Comparison of ENCODE assay signal across 1 cellular context in genomic region chr6:162058281-162058875, GRCh38.
TF ChIP-seq lines count a peak whose summit lies in the region.

No MANE protein-coding gene starts in this region.

TF ChIP-seq in HepG2, 621 proteins besides CTCF, POLR2A, EP300 and RAD21 (continued from another document):
- TF ChIP-seq ZNF230 (CRISPR knock-in tag; IDR thresholded peaks at IDR 0.05) (0 out of 2 replicates have a peak, but pooled peaks have one; percentile 26), ZNF292 (CRISPR knock-in tag; IDR thresholded peaks at IDR 0.05; ENCODE audit: borderline replicate concordance, low read depth) (peak; percentile 88; the same call in 1 of the 2 replicates), YY1 (IDR thresholded peaks at IDR 0.05; ENCODE audit: insufficient read depth, insufficient replicate concordance, low read depth, low read length) (peak; percentile 6), SALL1 (CRISPR knock-in tag; IDR thresholded peaks at IDR 0.05) (peak; percentile 88), ZNF30 (CRISPR knock-in tag; IDR thresholded peaks at IDR 0.05) (no peak), ZBTB25 (CRISPR knock-in tag; IDR thresholded peaks at IDR 0.05) (peak; percentile 27; the same call in 1 of the 2 replicates), KLF16 (CRISPR knock-in tag; IDR thresholded peaks at IDR 0.05) (peak in 1 of 2 experiments; percentile 29; a peak in 1 of 4 replicates), NCOA1 (CRISPR knock-in tag; IDR thresholded peaks at IDR 0.05) (no peak), SALL2 (CRISPR knock-in tag; IDR thresholded peaks at IDR 0.05) (peak; percentile 45; the same call in 1 of the 2 replicates), PPARG (CRISPR knock-in tag; conservative IDR thresholded peaks at IDR 0.05) (no peak), SNAPC2 (CRISPR knock-in tag; IDR thresholded peaks at IDR 0.05) (peak; percentile 64; the same call in 1 of the 2 replicates), TCF7 (IDR thresholded peaks at IDR 0.05; ENCODE audit: low read depth) (peak; percentile 64), ZFP37 (CRISPR knock-in tag; IDR thresholded peaks at IDR 0.05; ENCODE audit: borderline replicate concordance) (no peak), LBX2 (CRISPR knock-in tag; IDR thresholded peaks at IDR 0.05; ENCODE audit: borderline replicate concordance) (no peak), NCOR1 (IDR thresholded peaks at IDR 0.05; ENCODE audit: borderline replicate concordance, low read length) (peak; percentile 17; the same call in 1 of the 2 replicates), ZNF614 (CRISPR knock-in tag; IDR thresholded peaks at IDR 0.05; ENCODE audit: borderline replicate concordance) (peak; percentile 77), TMF1 (CRISPR knock-in tag; IDR thresholded peaks at IDR 0.05; ENCODE audit: low read depth) (peak; percentile 76), THAP11 (CRISPR knock-in tag; IDR thresholded peaks at IDR 0.05) (peak; percentile 70), KDM6A (CRISPR knock-in tag; IDR thresholded peaks at IDR 0.05; ENCODE audit: low read depth) (peak; percentile 64), KAT8 (CRISPR knock-in tag; IDR thresholded peaks at IDR 0.05) (peak; percentile 47; the same call in 1 of the 2 replicates), ZNF331 (CRISPR knock-in tag; IDR thresholded peaks at IDR 0.05) (peak; percentile 92), ZNF256 (CRISPR knock-in tag; conservative IDR thresholded peaks at IDR 0.05) (no peak), DDIT3 (CRISPR knock-in tag; IDR thresholded peaks at IDR 0.05) (no peak), ZNF850 (CRISPR knock-in tag; conservative IDR thresholded peaks at IDR 0.05) (no peak), ZNF780A (CRISPR knock-in tag; IDR thresholded peaks at IDR 0.05) (no peak), ZBTB34 (CRISPR knock-in tag; IDR thresholded peaks at IDR 0.05) (peak; percentile 100), ZNF703 (CRISPR knock-in tag; IDR thresholded peaks at IDR 0.05; ENCODE audit: borderline replicate concordance) (no peak), ZNF205 (CRISPR knock-in tag; IDR thresholded peaks at IDR 0.05) (0 out of 2 replicates have a peak, but pooled peaks have one; percentile 69), CHCHD3 (CRISPR knock-in tag; IDR thresholded peaks at IDR 0.05) (no peak), ZNF724P (CRISPR knock-in tag; IDR thresholded peaks at IDR 0.05; ENCODE audit: borderline replicate concordance) (no peak), ZMYM4 (CRISPR knock-in tag; IDR thresholded peaks at IDR 0.05) (peak; percentile 93), ZNF781 (CRISPR knock-in tag; IDR thresholded peaks at IDR 0.05; ENCODE audit: borderline replicate concordance, not compliant biosample characterization) (no peak), WIZ (CRISPR knock-in tag; IDR thresholded peaks at IDR 0.05) (no peak)
- TF ChIP-seq, protein P1, sequence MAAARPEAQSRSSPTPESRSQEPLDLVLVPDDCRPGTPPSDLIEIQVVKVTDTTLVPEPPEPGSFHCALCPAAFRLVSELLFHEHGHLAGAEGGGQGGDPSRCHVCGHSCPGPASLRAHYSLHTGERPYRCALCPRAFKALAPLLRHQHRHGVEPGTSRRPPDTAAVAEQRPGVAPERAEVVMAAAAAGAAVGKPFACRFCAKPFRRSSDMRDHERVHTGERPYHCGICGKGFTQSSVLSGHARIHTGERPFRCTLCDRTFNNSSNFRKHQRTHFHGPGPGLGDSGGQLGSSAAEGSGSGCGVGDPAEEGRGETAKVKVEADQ (CRISPR knock-in tag; IDR thresholded peaks at IDR 0.05; ENCODE audit: borderline replicate concordance): peak; percentile 73; the same call in 1 of the 2 replicates
- TF ChIP-seq, protein P2, sequence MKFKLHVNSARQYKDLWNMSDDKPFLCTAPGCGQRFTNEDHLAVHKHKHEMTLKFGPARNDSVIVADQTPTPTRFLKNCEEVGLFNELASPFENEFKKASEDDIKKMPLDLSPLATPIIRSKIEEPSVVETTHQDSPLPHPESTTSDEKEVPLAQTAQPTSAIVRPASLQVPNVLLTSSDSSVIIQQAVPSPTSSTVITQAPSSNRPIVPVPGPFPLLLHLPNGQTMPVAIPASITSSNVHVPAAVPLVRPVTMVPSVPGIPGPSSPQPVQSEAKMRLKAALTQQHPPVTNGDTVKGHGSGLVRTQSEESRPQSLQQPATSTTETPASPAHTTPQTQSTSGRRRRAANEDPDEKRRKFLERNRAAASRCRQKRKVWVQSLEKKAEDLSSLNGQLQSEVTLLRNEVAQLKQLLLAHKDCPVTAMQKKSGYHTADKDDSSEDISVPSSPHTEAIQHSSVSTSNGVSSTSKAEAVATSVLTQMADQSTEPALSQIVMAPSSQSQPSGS (CRISPR knock-in tag; IDR thresholded peaks at IDR 0.05): 0 out of 2 replicates have a peak, but pooled peaks have one; percentile 68
- TF ChIP-seq, protein P3, sequence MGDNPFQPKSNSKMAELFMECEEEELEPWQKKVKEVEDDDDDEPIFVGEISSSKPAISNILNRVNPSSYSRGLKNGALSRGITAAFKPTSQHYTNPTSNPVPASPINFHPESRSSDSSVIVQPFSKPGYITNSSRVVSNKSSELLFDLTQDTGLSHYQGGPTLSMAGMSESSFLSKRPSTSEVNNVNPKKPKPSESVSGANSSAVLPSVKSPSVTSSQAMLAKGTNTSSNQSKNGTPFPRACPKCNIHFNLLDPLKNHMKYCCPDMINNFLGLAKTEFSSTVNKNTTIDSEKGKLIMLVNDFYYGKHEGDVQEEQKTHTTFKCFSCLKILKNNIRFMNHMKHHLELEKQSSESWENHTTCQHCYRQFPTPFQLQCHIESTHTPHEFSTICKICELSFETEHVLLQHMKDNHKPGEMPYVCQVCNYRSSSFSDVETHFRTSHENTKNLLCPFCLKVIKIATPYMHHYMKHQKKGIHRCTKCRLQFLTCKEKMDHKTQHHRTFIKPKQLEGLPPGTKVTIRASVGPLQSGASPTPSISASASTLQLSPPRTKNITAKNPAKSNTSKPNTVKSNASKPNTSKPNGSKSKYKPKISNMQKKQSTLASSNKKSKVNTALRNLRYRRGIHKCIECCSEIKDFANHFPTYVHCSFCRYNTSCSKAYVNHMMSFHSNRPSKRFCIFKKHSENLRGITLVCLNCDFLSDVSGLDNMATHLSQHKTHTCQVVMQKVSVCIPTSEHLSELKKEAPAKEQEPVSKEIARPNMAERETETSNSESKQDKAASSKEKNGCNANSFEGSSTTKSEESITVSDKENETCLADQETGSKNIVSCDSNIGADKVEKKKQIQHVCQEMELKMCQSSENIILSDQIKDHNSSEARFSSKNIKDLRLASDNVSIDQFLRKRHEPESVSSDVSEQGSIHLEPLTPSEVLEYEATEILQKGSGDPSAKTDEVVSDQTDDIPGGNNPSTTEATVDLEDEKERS (CRISPR knock-in tag; IDR thresholded peaks at IDR 0.05): peak; percentile 73; the same call in 1 of the 2 replicates
- TF ChIP-seq, protein P4, sequence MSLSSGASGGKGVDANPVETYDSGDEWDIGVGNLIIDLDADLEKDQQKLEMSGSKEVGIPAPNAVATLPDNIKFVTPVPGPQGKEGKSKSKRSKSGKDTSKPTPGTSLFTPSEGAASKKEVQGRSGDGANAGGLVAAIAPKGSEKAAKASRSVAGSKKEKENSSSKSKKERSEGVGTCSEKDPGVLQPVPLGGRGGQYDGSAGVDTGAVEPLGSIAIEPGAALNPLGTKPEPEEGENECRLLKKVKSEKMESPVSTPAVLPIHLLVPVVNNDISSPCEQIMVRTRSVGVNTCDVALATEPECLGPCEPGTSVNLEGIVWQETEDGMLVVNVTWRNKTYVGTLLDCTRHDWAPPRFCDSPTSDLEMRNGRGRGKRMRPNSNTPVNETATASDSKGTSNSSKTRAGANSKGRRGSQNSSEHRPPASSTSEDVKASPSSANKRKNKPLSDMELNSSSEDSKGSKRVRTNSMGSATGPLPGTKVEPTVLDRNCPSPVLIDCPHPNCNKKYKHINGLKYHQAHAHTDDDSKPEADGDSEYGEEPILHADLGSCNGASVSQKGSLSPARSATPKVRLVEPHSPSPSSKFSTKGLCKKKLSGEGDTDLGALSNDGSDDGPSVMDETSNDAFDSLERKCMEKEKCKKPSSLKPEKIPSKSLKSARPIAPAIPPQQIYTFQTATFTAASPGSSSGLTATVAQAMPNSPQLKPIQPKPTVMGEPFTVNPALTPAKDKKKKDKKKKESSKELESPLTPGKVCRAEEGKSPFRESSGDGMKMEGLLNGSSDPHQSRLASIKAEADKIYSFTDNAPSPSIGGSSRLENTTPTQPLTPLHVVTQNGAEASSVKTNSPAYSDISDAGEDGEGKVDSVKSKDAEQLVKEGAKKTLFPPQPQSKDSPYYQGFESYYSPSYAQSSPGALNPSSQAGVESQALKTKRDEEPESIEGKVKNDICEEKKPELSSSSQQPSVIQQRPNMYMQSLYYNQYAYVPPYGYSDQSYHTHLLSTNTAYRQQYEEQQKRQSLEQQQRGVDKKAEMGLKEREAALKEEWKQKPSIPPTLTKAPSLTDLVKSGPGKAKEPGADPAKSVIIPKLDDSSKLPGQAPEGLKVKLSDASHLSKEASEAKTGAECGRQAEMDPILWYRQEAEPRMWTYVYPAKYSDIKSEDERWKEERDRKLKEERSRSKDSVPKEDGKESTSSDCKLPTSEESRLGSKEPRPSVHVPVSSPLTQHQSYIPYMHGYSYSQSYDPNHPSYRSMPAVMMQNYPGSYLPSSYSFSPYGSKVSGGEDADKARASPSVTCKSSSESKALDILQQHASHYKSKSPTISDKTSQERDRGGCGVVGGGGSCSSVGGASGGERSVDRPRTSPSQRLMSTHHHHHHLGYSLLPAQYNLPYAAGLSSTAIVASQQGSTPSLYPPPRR (CRISPR knock-in tag; IDR thresholded peaks at IDR 0.05; ENCODE audit: borderline replicate concordance): 0 out of 2 replicates have a peak, but pooled peaks have one; percentile 57
- TF ChIP-seq, protein P5, sequence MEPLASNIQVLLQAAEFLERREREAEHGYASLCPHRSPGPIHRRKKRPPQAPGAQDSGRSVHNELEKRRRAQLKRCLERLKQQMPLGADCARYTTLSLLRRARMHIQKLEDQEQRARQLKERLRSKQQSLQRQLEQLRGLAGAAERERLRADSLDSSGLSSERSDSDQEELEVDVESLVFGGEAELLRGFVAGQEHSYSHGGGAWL (CRISPR knock-in tag; IDR thresholded peaks at IDR 0.05): 0 out of 2 replicates have a peak, but pooled peaks have one; percentile 23
- TF ChIP-seq, protein P6, sequence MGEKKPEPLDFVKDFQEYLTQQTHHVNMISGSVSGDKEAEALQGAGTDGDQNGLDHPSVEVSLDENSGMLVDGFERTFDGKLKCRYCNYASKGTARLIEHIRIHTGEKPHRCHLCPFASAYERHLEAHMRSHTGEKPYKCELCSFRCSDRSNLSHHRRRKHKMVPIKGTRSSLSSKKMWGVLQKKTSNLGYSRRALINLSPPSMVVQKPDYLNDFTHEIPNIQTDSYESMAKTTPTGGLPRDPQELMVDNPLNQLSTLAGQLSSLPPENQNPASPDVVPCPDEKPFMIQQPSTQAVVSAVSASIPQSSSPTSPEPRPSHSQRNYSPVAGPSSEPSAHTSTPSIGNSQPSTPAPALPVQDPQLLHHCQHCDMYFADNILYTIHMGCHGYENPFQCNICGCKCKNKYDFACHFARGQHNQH (CRISPR knock-in tag; IDR thresholded peaks at IDR 0.05): peak; percentile 90
- TF ChIP-seq, protein P7, sequence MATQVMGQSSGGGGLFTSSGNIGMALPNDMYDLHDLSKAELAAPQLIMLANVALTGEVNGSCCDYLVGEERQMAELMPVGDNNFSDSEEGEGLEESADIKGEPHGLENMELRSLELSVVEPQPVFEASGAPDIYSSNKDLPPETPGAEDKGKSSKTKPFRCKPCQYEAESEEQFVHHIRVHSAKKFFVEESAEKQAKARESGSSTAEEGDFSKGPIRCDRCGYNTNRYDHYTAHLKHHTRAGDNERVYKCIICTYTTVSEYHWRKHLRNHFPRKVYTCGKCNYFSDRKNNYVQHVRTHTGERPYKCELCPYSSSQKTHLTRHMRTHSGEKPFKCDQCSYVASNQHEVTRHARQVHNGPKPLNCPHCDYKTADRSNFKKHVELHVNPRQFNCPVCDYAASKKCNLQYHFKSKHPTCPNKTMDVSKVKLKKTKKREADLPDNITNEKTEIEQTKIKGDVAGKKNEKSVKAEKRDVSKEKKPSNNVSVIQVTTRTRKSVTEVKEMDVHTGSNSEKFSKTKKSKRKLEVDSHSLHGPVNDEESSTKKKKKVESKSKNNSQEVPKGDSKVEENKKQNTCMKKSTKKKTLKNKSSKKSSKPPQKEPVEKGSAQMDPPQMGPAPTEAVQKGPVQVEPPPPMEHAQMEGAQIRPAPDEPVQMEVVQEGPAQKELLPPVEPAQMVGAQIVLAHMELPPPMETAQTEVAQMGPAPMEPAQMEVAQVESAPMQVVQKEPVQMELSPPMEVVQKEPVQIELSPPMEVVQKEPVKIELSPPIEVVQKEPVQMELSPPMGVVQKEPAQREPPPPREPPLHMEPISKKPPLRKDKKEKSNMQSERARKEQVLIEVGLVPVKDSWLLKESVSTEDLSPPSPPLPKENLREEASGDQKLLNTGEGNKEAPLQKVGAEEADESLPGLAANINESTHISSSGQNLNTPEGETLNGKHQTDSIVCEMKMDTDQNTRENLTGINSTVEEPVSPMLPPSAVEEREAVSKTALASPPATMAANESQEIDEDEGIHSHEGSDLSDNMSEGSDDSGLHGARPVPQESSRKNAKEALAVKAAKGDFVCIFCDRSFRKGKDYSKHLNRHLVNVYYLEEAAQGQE (IDR thresholded peaks at IDR 0.05; ENCODE audit: borderline replicate concordance in 1 of 2, low read depth in 1 of 2, low read length in 2 of 2): peak in 1 of 2 experiments; percentile 23; a peak in 1 of 4 replicates
